In genomic region chr5:140240987-140241706, GRCh38 we compare ENCODE assay signal across 10 cellular contexts.
DNase-seq lines count a peak whose midpoint lies in the region; ATAC-seq and TF ChIP-seq lines count a peak whose summit lies in the region.
"Had no signal": no experiment of that assay in that cellular context is flagged by ENCODE, and none has a peak within 500 bp of the region (broad histone marks: within the 10 kb centered on the region; RNA-seq: fewer than 3 reads in every experiment).

No MANE protein-coding gene starts in this region.

- intact Hi-C loops in sciatic nerve (cut with DNase I): loop anchor here (5.0 kb wide), 1 partner anchor 106 kb away; the partner anchor contains the start of gene HBEGF
- intact Hi-C loops in activated CD4-positive, alpha-beta T cell treated with anti-CD3 and anti-CD28 coated beads for 36 hours (cut with DNase I, micrococcal nuclease): loop anchor here (1.0 to 5.0 kb wide), 4 partner anchors 110 to 481 kb away; partner anchors contain the start of gene TMCO6 (in 1 of the 2)

- no peak overlapping the region for H3K4me3 ChIP-seq in BLaER1 treated with 17β-estradiol and CSF1 and Interleukin-3, amounts not matched to agents 10 nM and 100 nM
- no peak overlapping the region for H3K4me3 ChIP-seq in astrocyte of the spinal cord (ENCODE audit: low read depth, low read length)
- H3K4me3 ChIP-seq: GM12878 had no signal

- H3K27me3 Mint-ChIP-seq in activated CD4-positive, alpha-beta T cell treated with anti-CD3 and anti-CD28 coated beads for 36 hours: no peaks in the 10 kb centered on the region
- H3K27me3 Mint-ChIP-seq: activated naive CD8-positive, alpha-beta T cell had no signal

- H3K9ac ChIP-seq in BLaER1 treated with 17β-estradiol and CSF1 and Interleukin-3, amounts not matched to agents 10 nM and 100 nM: peak overlapping the region in 10 of 11 experiments; percentile 0 to 56 (median 40); a peak in 13 of 22 replicates

- H3K4me2 ChIP-seq in BLaER1 treated with 17β-estradiol and CSF1 and Interleukin-3, amounts not matched to agents 10 nM and 100 nM: peak overlapping the region; percentile 17 to 59 (median 51); a peak in 20 of 22 replicates

- H3K4me3 Mint-ChIP-seq in activated CD4-positive, alpha-beta T cell treated with anti-CD3 and anti-CD28 coated beads for 36 hours: no peak overlapping the region
- H3K4me3 Mint-ChIP-seq: activated naive CD8-positive, alpha-beta T cell had no signal

- H3K36me3 Mint-ChIP-seq in activated CD4-positive, alpha-beta T cell treated with anti-CD3 and anti-CD28 coated beads for 36 hours (ENCODE audit: low read depth): peaks cover 17% of the 10 kb centered on the region
- H3K36me3 Mint-ChIP-seq: activated naive CD8-positive, alpha-beta T cell had no signal

- CTCF ChIA-PET in activated CD4-positive, alpha-beta T cell treated with anti-CD3 and anti-CD28 coated beads for 36 hours (lab: Charles Lee): interaction anchor here (0.5 to 21.0 kb wide), 12 partner anchors 10 to 455 kb away, joined by 3 to 616 read pairs (median 4); partner anchors contain the start of gene HBEGF

- H3K9me3 ChIP-seq in BLaER1 treated with 17β-estradiol and CSF1 and Interleukin-3, amounts not matched to agents 10 nM and 100 nM (replicated peaks in 1 of 11): no peaks in the 10 kb centered on the region

- H3K36me3 ChIP-seq in BLaER1 treated with 17β-estradiol and CSF1 and Interleukin-3, amounts not matched to agents 10 nM and 100 nM: peaks cover 0 to 27% (median 16%) of the 10 kb centered on the region in 11 experiments; a peak in 18 of 22 replicates

- H3K27me3 ChIP-seq in BLaER1 treated with 17β-estradiol and CSF1 and Interleukin-3, amounts not matched to agents 10 nM and 100 nM: no peaks in the 10 kb centered on the region

- no peaks in the 10 kb centered on the region for H3K9me3 Mint-ChIP-seq in activated CD4-positive, alpha-beta T cell treated with anti-CD3 and anti-CD28 coated beads for 36 hours (ENCODE audit: low read depth)

- DNase-seq in NCI-H1694 treated with DMSO at 0.1 percent for 48 hours (lab: John Stamatoyannopoulos, UW) (peak; percentile 39), astrocyte of the spinal cord (ENCODE audit: low read depth, low spot score) (peak; percentile 95), hippocampal formation (lab: John Stamatoyannopoulos, UW) (peak; percentile 90 to 93), sciatic nerve (ENCODE audit: low spot score) (peak; percentile 87)
- DNase-seq in effector CD4-positive, alpha-beta T cell: no peak
- no peak for DNase-seq in activated CD4-positive, alpha-beta T cell treated with anti-CD3 and anti-CD28 coated beads for 36 hours

- H3K4me1 Mint-ChIP-seq in activated CD4-positive, alpha-beta T cell treated with anti-CD3 and anti-CD28 coated beads for 36 hours: peaks cover 16% of the 10 kb centered on the region

- POLR2A ChIA-PET in activated CD4-positive, alpha-beta T cell treated with anti-CD3 and anti-CD28 coated beads for 36 hours (lab: Charles Lee): no interaction called here

- in situ Hi-C loops in astrocyte of the spinal cord (cut with HindIII; ENCODE audit: low sequenced_read_pairs): no loop called here

- TF ChIP-seq CTCF in astrocyte of the spinal cord (IDR thresholded peaks at IDR 0.05; ENCODE audit: low read depth, low read length): no peak

- H3K4me1 ChIP-seq in BLaER1 treated with 17β-estradiol and CSF1 and Interleukin-3, amounts not matched to agents 10 nM and 100 nM: peaks cover 45 to 67% (median 50%) of the 10 kb centered on the region in 10 experiments

- ATAC-seq in sciatic nerve: peak; percentile 86
- ATAC-seq in GM18870 (IDR thresholded peaks at IDR 0.05; ENCODE audit: unreplicated experiment): no peak
- no peak for ATAC-seq in activated CD4-positive, alpha-beta T cell treated with anti-CD3 and anti-CD28 coated beads for 36 hours
- ATAC-seq: GM12878 had no signal

- H3K27ac ChIP-seq in BLaER1 treated with 17β-estradiol and CSF1 and Interleukin-3, amounts not matched to agents 10 nM and 100 nM: peak overlapping the region in 6 of 11 experiments; percentile 18 to 56 (median 41); a peak in 9 of 22 replicates

- no peak overlapping the region for H3K27ac Mint-ChIP-seq in activated CD4-positive, alpha-beta T cell treated with anti-CD3 and anti-CD28 coated beads for 36 hours
- H3K27ac Mint-ChIP-seq: activated naive CD8-positive, alpha-beta T cell had no signal

- peaks cover 0 to 85% (median 0%) of the 10 kb centered on the region in 11 experiments; a peak in 7 of 22 replicates for H4K20me1 ChIP-seq in BLaER1 treated with 17β-estradiol and CSF1 and Interleukin-3, amounts not matched to agents 10 nM and 100 nM

Comparison
In these comparisons a context has a peak if more than half of its experiments do, and no peak if none do; other contexts are left out.
1. DNase-seq: peak in NCI-H1694 treated with DMSO at 0.1 percent for 48 hours (single experiment), astrocyte of the spinal cord (single experiment), hippocampal formation (2 of 2) and sciatic nerve (single experiment); none in effector CD4-positive, alpha-beta T cell (single experiment) and activated CD4-positive, alpha-beta T cell treated with anti-CD3 and anti-CD28 coated beads for 36 hours (single experiment).